ENCODE assay signal across 8 cellular contexts in the genomic region with DNA sequence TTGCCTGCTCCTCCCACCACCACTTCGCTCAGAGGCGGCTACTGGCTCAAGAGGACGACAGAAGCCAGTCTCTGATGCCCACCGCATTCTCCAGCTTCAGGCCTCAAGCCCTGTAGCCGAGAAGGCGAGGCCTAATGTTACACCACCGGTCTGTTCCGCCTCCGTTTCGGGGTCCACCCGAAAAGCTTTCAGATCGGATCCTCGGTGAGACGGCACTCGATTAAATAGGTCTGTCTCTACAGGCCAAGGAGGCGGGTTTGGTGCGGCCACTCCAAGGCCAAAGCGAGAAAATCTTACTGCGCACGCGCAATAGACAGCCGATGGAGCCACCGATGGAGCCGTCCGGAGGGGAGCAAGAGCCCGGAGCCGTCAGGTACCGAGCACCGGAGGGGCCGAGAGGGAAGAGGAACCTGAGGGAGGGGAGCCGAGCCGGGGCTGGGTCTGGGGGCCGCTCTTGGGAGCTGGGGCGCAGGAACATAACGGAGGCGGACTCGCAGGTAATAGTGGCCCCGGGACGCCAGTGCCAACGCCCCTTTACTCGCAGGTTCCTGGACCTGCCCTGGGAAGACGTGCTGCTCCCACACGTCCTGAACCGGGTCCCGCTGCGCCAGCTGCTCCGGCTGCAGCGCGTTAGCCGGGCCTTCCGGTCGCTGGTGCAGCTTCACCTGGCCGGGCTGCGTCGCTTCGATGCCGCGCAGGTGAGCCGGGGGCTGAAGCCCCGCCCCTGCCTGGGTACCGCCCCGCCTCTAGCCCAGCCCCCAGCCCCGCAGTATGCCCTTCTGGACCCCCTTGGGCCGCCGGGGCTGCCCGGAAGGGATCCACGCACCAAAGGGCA. TPM values are rescaled to one million over a fixed set of nuclear protein-coding genes. Genes with fewer than 3 reads are reported as not detected.
DNase-seq lines count a peak whose midpoint lies in the region; TF ChIP-seq lines count a peak whose summit lies in the region.

A gene with protein sequence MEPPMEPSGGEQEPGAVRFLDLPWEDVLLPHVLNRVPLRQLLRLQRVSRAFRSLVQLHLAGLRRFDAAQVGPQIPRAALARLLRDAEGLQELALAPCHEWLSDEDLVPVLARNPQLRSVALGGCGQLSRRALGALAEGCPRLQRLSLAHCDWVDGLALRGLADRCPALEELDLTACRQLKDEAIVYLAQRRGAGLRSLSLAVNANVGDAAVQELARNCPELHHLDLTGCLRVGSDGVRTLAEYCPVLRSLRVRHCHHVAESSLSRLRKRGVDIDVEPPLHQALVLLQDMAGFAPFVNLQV (plus strand): TSS at position 27 of the 835 bp plus-strand sequence. CDS start 294 bp downstream, at position 321.

- peaks cover 17% of the 10 kb centered on the region in 2 donors for H3K27me3 Mint-ChIP-seq in CD8-positive, alpha-beta memory T cell

- peak within 1 kb of the TSS; percentile 95 for H3K4me3 ChIP-seq in CD8-positive, alpha-beta memory T cell (ENCODE audit: low read length)

- CTCF ChIA-PET in CD8-positive, alpha-beta memory T cell (lab: Charles Lee), result interaction anchor here (0.6 to 4.1 kb wide), 16 partner anchors 9 to 251 kb away, joined by 3 to 37 read pairs (median 4); a partner anchor contains a TSS
- CTCF ChIA-PET in activated CD8-positive, alpha-beta memory T cell treated with anti-CD3 and anti-CD28 coated beads for 36 hours (lab: Charles Lee), result interaction anchor here (0.6 to 5.9 kb wide), 15 partner anchors 10 to 252 kb away, joined by 3 to 34 read pairs (median 8); a partner anchor contains a TSS

- H3K4me1 Mint-ChIP-seq in CD8-positive, alpha-beta memory T cell, result peaks cover 20 to 53% (median 32%) of the 10 kb centered on the region in 3 donors

- POLR2A ChIA-PET in CD8-positive, alpha-beta memory T cell (lab: Charles Lee), result interaction anchor here (0.6 to 5.6 kb wide), 10 partner anchors 10 to 58 kb away, joined by 3 to 45 read pairs (median 4); a partner anchor contains a TSS
- POLR2A ChIA-PET in activated CD8-positive, alpha-beta memory T cell treated with anti-CD3 and anti-CD28 coated beads for 36 hours (lab: Charles Lee), result interaction anchor here (0.6 to 5.5 kb wide), 9 partner anchors 10 to 30 kb away, joined by 3 to 41 read pairs (median 5); a partner anchor contains a TSS

- H3K36me3 ChIP-seq in CD8-positive, alpha-beta memory T cell (ENCODE audit: insufficient read depth, low read length), result peaks cover 7% of the 10 kb centered on the region

- H3K27me3 ChIP-seq in CD8-positive, alpha-beta memory T cell (ENCODE audit: insufficient read depth, low read length, poor library complexity, severe bottlenecking), result peaks cover 2% of the 10 kb centered on the region

- TF ChIP-seq CTCF in GM20000 (IDR thresholded peaks at IDR 0.05; ENCODE audit: extremely low read depth, missing control alignments), result no peak

- H3K27ac Mint-ChIP-seq in CD8-positive, alpha-beta memory T cell, result peak within 1 kb of the TSS; percentile 89 to 98 (median 96)

- H3K4me3 Mint-ChIP-seq in CD8-positive, alpha-beta memory T cell, result peak within 1 kb of the TSS; percentile 92 to 99 (median 99)

- DNase-seq in CD8-positive, alpha-beta memory T cell, result peak; percentile 86 to 96 (median 91)
- DNase-seq in GM20000 (ENCODE audit: low spot score), result peak; percentile 98
- DNase-seq in HT-29 (ENCODE audit: low spot score), result peak; percentile 99
- peak; percentile 94 to 97 for DNase-seq in NOMO-1 (lab: John Stamatoyannopoulos, UW; ENCODE audit: unreplicated experiment in 2 of 2)
- DNase-seq in effector CD8-positive, alpha-beta T cell (lab: John Stamatoyannopoulos, UW), result peak; percentile 84
- DNase-seq in medulla oblongata (ENCODE audit: extremely low spot score), result peak; percentile 98
- peak; percentile 95 for DNase-seq in stimulated activated CD8-positive, alpha-beta memory T cell treated with anti-CD3 and anti-CD28 coated beads, Interleukin-12 subunit alpha, Interleukin-12 subunit beta, amount 100 ng/mL, for 1 hour (ENCODE audit: low read depth)

- no peaks in the 10 kb centered on the region for H3K9me3 ChIP-seq in CD8-positive, alpha-beta memory T cell (ENCODE audit: low read length)

- H3K4me1 ChIP-seq in CD8-positive, alpha-beta memory T cell (ENCODE audit: insufficient read depth, low read length), result peaks cover 35% of the 10 kb centered on the region

- H3K9me3 Mint-ChIP-seq in CD8-positive, alpha-beta memory T cell, result no peaks in the 10 kb centered on the region

- peaks cover 0 to 31% (median 0%) of the 10 kb centered on the region in 3 donors for H3K36me3 Mint-ChIP-seq in CD8-positive, alpha-beta memory T cell

- peak within 1 kb of the TSS; percentile 74 for H3K27ac ChIP-seq in CD8-positive, alpha-beta memory T cell (ENCODE audit: low read depth, low read length)

RNA-seq across cellular contexts. Expression of the gene that starts here (rescaled TPM):
- 10 to 100 TPM; 13.5 to 16.3 TPM for total RNA-seq in CD8-positive, alpha-beta memory T cell
- 33.4 TPM for polyA plus RNA-seq in CD8-positive, alpha-beta memory T cell
- 25.5 and 49.5 TPM in 2 replicates for total RNA-seq in HT-29 (2014; rRNA removed; shearing (Covaris generic))
- total RNA-seq in activated CD8-positive, alpha-beta memory T cell treated with anti-CD3 and anti-CD28 coated beads for 36 hours, result 10 to 100 TPM; 13.2 to 14.4 TPM

Comparison
In these comparisons a context has a peak if more than half of its experiments do, and no peak if none do; other contexts are left out.
1. Peak in every context shown above with its lines: DNase-seq, H3K4me3 ChIP-seq and H3K27ac ChIP-seq.